In genomic region chr5:78280261-78280660, GRCh38 we compare ENCODE assay signal across 14 cellular contexts.
"Had no signal": no experiment of that assay in that cellular context is flagged by ENCODE, and none has a peak within 500 bp of the region (broad histone marks: within the 10 kb centered on the region; RNA-seq: fewer than 3 reads in every experiment).

No MANE protein-coding gene starts in this region.

- H3K27ac ChIP-seq: ascending aorta, esophagus muscularis mucosa, heart left ventricle, lower lobe of right lung, spleen, thyroid gland had no signal

- ATAC-seq: activated CD4-positive, CD25-positive, alpha-beta regulatory T cell treated with anti-CD3 and anti-CD28 coated beads, Interleukin-2, amount 50 U/mL, for 24 hours; heart left ventricle; left colon; lower lobe of right lung; sciatic nerve had no signal

- H3K4me1 ChIP-seq: ascending aorta, lower lobe of right lung had no signal

- H3K9me3 ChIP-seq: ascending aorta, esophagus muscularis mucosa, heart left ventricle, lower lobe of right lung, spleen, thyroid gland had no signal

- H3K36me3 ChIP-seq: ascending aorta, esophagus muscularis mucosa, heart left ventricle, lower lobe of right lung, thyroid gland had no signal

- H3K4me3 ChIP-seq: ascending aorta, esophagus muscularis mucosa, heart left ventricle, lower lobe of right lung, spleen, thyroid gland had no signal

- H3K27me3 ChIP-seq: ascending aorta, esophagus muscularis mucosa, heart left ventricle, spleen, thyroid gland had no signal

- DNase-seq: activated naive CD4-positive, alpha-beta T cell treated with Interleukin-2 at 50 U/mL for 16 hours; effector CD4-positive, alpha-beta T cell; foreskin fibroblast; heart left ventricle; left colon; lower lobe of right lung; spleen; stimulated activated CD4-positive, alpha-beta T cell treated with anti-CD3 and anti-CD28 coated beads, Interleukin-1b, Interleukin-23, amount 100 ng/mL, for 48 hours; SW 1271; thyroid gland had no signal
